In genomic region chr13:100633461-100633860, GRCh38 we compare ENCODE assay signal across 14 cellular contexts. TPM values are rescaled to one million over a fixed set of nuclear protein-coding genes. Genes with fewer than 3 reads are reported as not detected.
DNase-seq lines count a peak whose midpoint lies in the region; ATAC-seq and TF ChIP-seq lines count a peak whose summit lies in the region.
"Had no signal": no experiment of that assay in that cellular context is flagged by ENCODE, and none has a peak within 500 bp of the region (broad histone marks: within the 10 kb centered on the region; RNA-seq: fewer than 3 reads in every experiment).

No MANE protein-coding gene starts in this region.

- no peak for ATAC-seq in GM21360 (IDR thresholded peaks at IDR 0.05; ENCODE audit: unreplicated experiment)

- 86 to 100% methylated on average over 2 of the region's 2 CpGs for WGBS in transverse colon (ENCODE audit: low coverage in 1 of 2), 2 donors

- no peak for TF ChIP-seq POLR2A in transverse colon (IDR thresholded peaks at IDR 0.05)

- in situ Hi-C loops in transverse colon (cut with MboI; ENCODE audit: low pct_ligation_motif_present in 1 of 4, low pct_unique_long_range_greater_than_20kb in 1 of 4, low sequenced_read_pairs in 3 of 4): no loop called here

- DNase-seq in HK-2 (ENCODE audit: unreplicated experiment) (peak; percentile 11), astrocyte of the hippocampus (ENCODE audit: low read depth, low spot score) (peak; percentile 84), fibroblast of the conjunctiva (ENCODE audit: low read depth) (peak; percentile 74), transverse colon (no peak), CD1c-positive myeloid dendritic cell (ENCODE audit: extremely low spot score) (no peak), NCI-H1417 treated with DMSO at 0.1 percent for 48 hours (lab: John Stamatoyannopoulos, UW) (no peak)
- DNase-seq: activated CD4-positive, alpha-beta memory T cell treated with anti-CD3 and anti-CD28 coated beads for 36 hours; activated gamma-delta T cell treated with Interleukin-2 at 50 U/mL for 16 hours; hippocampal formation; NCI-H1436 treated with DMSO at 0.1 percent for 48 hours; stimulated activated CD4-positive, alpha-beta T cell treated with anti-CD3 and anti-CD28 coated beads, Interleukin-1b, Interleukin-23, amount 100 ng/mL, for 48 hours; stimulated activated naive CD4-positive, alpha-beta T cell treated with Interleukin-2 at 50 U/mL for 16 hours; T-helper 2 cell had no signal

- peaks cover 0 to 19% (median 3%) of the 10 kb centered on the region in 4 donors for H3K36me3 ChIP-seq in transverse colon

- H3K27me3 ChIP-seq in transverse colon: no peaks in the 10 kb centered on the region

- peak overlapping the region in 3 of 4 donors; percentile 15 to 48 (median 21) for H3K27ac ChIP-seq in transverse colon

- H3K9me3 ChIP-seq in transverse colon: no peaks in the 10 kb centered on the region

- no peaks in the 10 kb centered on the region for H3K4me1 ChIP-seq in transverse colon

- TF ChIP-seq CTCF in transverse colon (IDR thresholded peaks at IDR 0.05): no peak

- TF ChIP-seq EP300 in transverse colon (IDR thresholded peaks at IDR 0.05; ENCODE audit: low read depth): no peak

- intact Hi-C loops in transverse colon (cut with DNase I; ENCODE audit: low total_unique reads): no loop called here

- no peak overlapping the region for H3K4me3 ChIP-seq in transverse colon

RNA-seq across cellular contexts. Expression of gene TMTC4, which starts 41.1 kb away (rescaled TPM):
- total RNA-seq in transverse colon: 100 to 1,000 TPM in 1 of 4 donors, 10 to 100 TPM in 3; 19.5 to 136 (median 30.0) TPM

RNA-seq across cellular contexts. Expression of gene GGACT, which starts 44.9 kb away (rescaled TPM):
- total RNA-seq in transverse colon: 1 to 10 TPM in 3 of 4 donors, not detected in 1; 6.4 to 9.2 (median 8.8) TPM

Comparison
In these comparisons a context has a peak if more than half of its experiments do, and no peak if none do; other contexts are left out.
1. DNase-seq: peak in HK-2 (single experiment), astrocyte of the hippocampus (single experiment) and fibroblast of the conjunctiva (single experiment); none in transverse colon (single experiment), CD1c-positive myeloid dendritic cell (single experiment) and NCI-H1417 treated with DMSO at 0.1 percent for 48 hours (single experiment).